In genomic region chr12:1058423-1058822, GRCh38 we compare ENCODE assay signal across 35 cellular contexts.
"Had no signal": no experiment of that assay in that cellular context is flagged by ENCODE, and none has a peak within 500 bp of the region (broad histone marks: within the 10 kb centered on the region; RNA-seq: fewer than 3 reads in every experiment).

No MANE protein-coding gene starts in this region.

- ATAC-seq: activated CD4-positive, alpha-beta T cell treated with anti-CD3 and anti-CD28 coated beads for 36 hours; activated CD8-positive, alpha-beta memory T cell treated with anti-CD3 and anti-CD28 coated beads, Interleukin-2, amount 10 ng/mL, durations not matched to agents 7 days and 5 days; activated CD8-positive, alpha-beta T cell treated with anti-CD3 and anti-CD28 coated beads, Interleukin-2, amount 10 ng/mL, durations not matched to agents 7 days and 5 days; activated naive CD8-positive, alpha-beta T cell treated with anti-CD3 and anti-CD28 coated beads, Interleukin-2, amount 50 U/mL, for 24 hours; gastroesophageal sphincter; T-helper 17 cell had no signal

- H3K27me3 ChIP-seq: ascending aorta, brain microvascular endothelial cell, colonic mucosa, esophagus squamous epithelium, gastroesophageal sphincter, heart right ventricle had no signal

- H3K4me1 ChIP-seq: colonic mucosa had no signal

- H3K36me3 ChIP-seq: ascending aorta, brain microvascular endothelial cell, colonic mucosa, gastroesophageal sphincter, WERI-Rb-1 had no signal

- H3K4me1 Mint-ChIP-seq: activated CD4-positive, alpha-beta T cell treated with anti-CD3 and anti-CD28 coated beads for 36 hours; activated CD4-positive, alpha-beta T cell treated with anti-CD3 and anti-CD28 coated beads, Interleukin-2, amount 10 ng/mL, durations not matched to agents 24 days and 14 days; activated CD8-positive, alpha-beta memory T cell treated with anti-CD3 and anti-CD28 coated beads, Interleukin-2, amount 10 ng/mL, durations not matched to agents 7 days and 5 days; activated naive CD8-positive, alpha-beta T cell treated with anti-CD3 and anti-CD28 coated beads, Interleukin-2, amount 50 U/mL, for 24 hours had no signal

- H3K9me3 ChIP-seq: colonic mucosa had no signal

- H3K4me3 Mint-ChIP-seq: activated CD4-positive, alpha-beta memory T cell treated with anti-CD3 and anti-CD28 coated beads for 36 hours; activated CD4-positive, alpha-beta T cell treated with anti-CD3 and anti-CD28 coated beads for 36 hours; activated CD4-positive, alpha-beta T cell treated with anti-CD3 and anti-CD28 coated beads, Interleukin-2, amount 10 ng/mL, durations not matched to agents 24 days and 14 days; activated CD8-positive, alpha-beta memory T cell treated with anti-CD3 and anti-CD28 coated beads, Interleukin-2, amount 10 ng/mL, durations not matched to agents 7 days and 5 days; activated CD8-positive, alpha-beta T cell treated with anti-CD3 and anti-CD28 coated beads, Interleukin-2, amount 10 ng/mL, durations not matched to agents 7 days and 5 days; activated naive CD4-positive, alpha-beta T cell treated with anti-CD3 and anti-CD28 coated beads for 36 hours; activated naive CD4-positive, alpha-beta T cell treated with anti-CD3 and anti-CD28 coated beads, Interleukin-2, amount 50 U/mL, for 24 hours; activated naive CD8-positive, alpha-beta T cell treated with anti-CD3 and anti-CD28 coated beads for 36 hours; activated naive CD8-positive, alpha-beta T cell treated with anti-CD3 and anti-CD28 coated beads, Interleukin-2, amount 50 U/mL, for 24 hours; activated T-helper 1 cell treated with anti-CD3 and anti-CD28 coated beads, Interleukin-12 subunit alpha, Interleukin-12 subunit beta, Interleukin-2, Interleukin-4 antibody, amounts not matched to agents 30 ng/mL and 10 ng/mL and 1 ng/mL, durations not matched to agents 14 hours and 24 hours and 36 hours; T-helper 17 cell; T-helper 2 cell treated with Interferon-gamma antibody and Interleukin-4, amounts not matched to agents 5 μg/mL and 100 μg/mL, for 36 hours had no signal

- H3K27ac ChIP-seq: ascending aorta, brain microvascular endothelial cell, colonic mucosa, epithelial cell of prostate, esophagus squamous epithelium, gastroesophageal sphincter, heart right ventricle, WERI-Rb-1 had no signal

- H3K27me3 Mint-ChIP-seq: activated CD4-positive, alpha-beta memory T cell treated with anti-CD3 and anti-CD28 coated beads for 36 hours; activated CD4-positive, alpha-beta T cell treated with anti-CD3 and anti-CD28 coated beads for 36 hours; activated CD4-positive, alpha-beta T cell treated with anti-CD3 and anti-CD28 coated beads, Interleukin-2, amount 10 ng/mL, durations not matched to agents 24 days and 14 days; activated CD8-positive, alpha-beta memory T cell treated with anti-CD3 and anti-CD28 coated beads, Interleukin-2, amount 10 ng/mL, durations not matched to agents 7 days and 5 days; activated naive CD4-positive, alpha-beta T cell treated with anti-CD3 and anti-CD28 coated beads, Interleukin-2, amount 50 U/mL, for 24 hours; activated naive CD8-positive, alpha-beta T cell treated with anti-CD3 and anti-CD28 coated beads for 36 hours; activated naive CD8-positive, alpha-beta T cell treated with anti-CD3 and anti-CD28 coated beads, Interleukin-2, amount 50 U/mL, for 24 hours; T-helper 17 cell had no signal

- H3K27ac Mint-ChIP-seq: activated CD4-positive, alpha-beta memory T cell treated with anti-CD3 and anti-CD28 coated beads for 36 hours; activated CD4-positive, alpha-beta T cell treated with anti-CD3 and anti-CD28 coated beads for 36 hours; activated CD4-positive, alpha-beta T cell treated with anti-CD3 and anti-CD28 coated beads, Interleukin-2, amount 10 ng/mL, durations not matched to agents 24 days and 14 days; activated CD8-positive, alpha-beta memory T cell treated with anti-CD3 and anti-CD28 coated beads, Interleukin-2, amount 10 ng/mL, durations not matched to agents 7 days and 5 days; activated CD8-positive, alpha-beta T cell treated with anti-CD3 and anti-CD28 coated beads, Interleukin-2, amount 10 ng/mL, durations not matched to agents 7 days and 5 days; activated naive CD4-positive, alpha-beta T cell treated with anti-CD3 and anti-CD28 coated beads for 36 hours; activated naive CD4-positive, alpha-beta T cell treated with anti-CD3 and anti-CD28 coated beads, Interleukin-2, amount 50 U/mL, for 24 hours; activated naive CD8-positive, alpha-beta T cell treated with anti-CD3 and anti-CD28 coated beads for 36 hours; activated naive CD8-positive, alpha-beta T cell treated with anti-CD3 and anti-CD28 coated beads, Interleukin-2, amount 50 U/mL, for 24 hours; activated T-helper 1 cell treated with anti-CD3 and anti-CD28 coated beads, Interleukin-12 subunit alpha, Interleukin-12 subunit beta, Interleukin-2, Interleukin-4 antibody, amounts not matched to agents 30 ng/mL and 10 ng/mL and 1 ng/mL, durations not matched to agents 14 hours and 24 hours and 36 hours; activated T-helper 2 cell treated with anti-CD3 and anti-CD28 coated beads, Interferon-gamma antibody, Interleukin-2, Interleukin-4, amounts not matched to agents 10 μg/mL and 5 μg/mL and 100 μg/mL, durations not matched to agents 14 hours and 24 hours and 36 hours; T-helper 17 cell; T-helper 2 cell treated with Interferon-gamma antibody and Interleukin-4, amounts not matched to agents 5 μg/mL and 100 μg/mL, for 36 hours had no signal

- FAIRE-seq: endometrium, endothelial cell of umbilical vein had no signal

- H3K4me3 ChIP-seq: ascending aorta, colonic mucosa, esophagus squamous epithelium, gastroesophageal sphincter, heart right ventricle had no signal

- DNase-seq: activated CD4-positive, alpha-beta memory T cell treated with anti-CD3 and anti-CD28 coated beads for 36 hours; activated CD4-positive, alpha-beta T cell treated with anti-CD3 and anti-CD28 coated beads for 36 hours; activated CD4-positive, alpha-beta T cell treated with anti-CD3 and anti-CD28 coated beads, Interleukin-2, amount 10 ng/mL, durations not matched to agents 24 days and 14 days; activated CD4-positive, CD25-positive, alpha-beta regulatory T cell; activated CD4-positive, CD25-positive, alpha-beta regulatory T cell treated with anti-CD3 and anti-CD28 coated beads, Interleukin-2, amount 50 U/mL, for 72 hours; activated CD8-positive, alpha-beta memory T cell treated with anti-CD3 and anti-CD28 coated beads, Interleukin-2, amount 10 ng/mL, durations not matched to agents 7 days and 5 days; activated CD8-positive, alpha-beta memory T cell treated with anti-CD3 and anti-CD28 coated beads, Interleukin-2, amount 50 U/mL, for 4 hours; activated CD8-positive, alpha-beta T cell treated with anti-CD3 and anti-CD28 coated beads, Interleukin-2, amount 10 ng/mL, durations not matched to agents 7 days and 5 days; activated effector memory CD4-positive, alpha-beta T cell treated with anti-CD3 and anti-CD28 coated beads, Interleukin-2, amount 50 U/mL, for 16 hours; activated naive CD4-positive, alpha-beta T cell treated with anti-CD3 and anti-CD28 coated beads for 36 hours; activated naive CD8-positive, alpha-beta T cell treated with anti-CD3 and anti-CD28 coated beads for 36 hours; activated naive CD8-positive, alpha-beta T cell treated with anti-CD3 and anti-CD28 coated beads, Interleukin-2, amount 50 U/mL, for 24 hours; activated T-cell treated with anti-CD3 and anti-CD28 coated beads, Interleukin-2, amount 50 U/mL, for 1 hour; activated T-cell treated with anti-CD3 and anti-CD28 coated beads, Interleukin-2, amount 50 U/mL, for 48 hours; brain microvascular endothelial cell; caudate nucleus; cerebellar nuclear complex; colonic mucosa; effector CD8-positive, alpha-beta T cell; esophagus squamous epithelium; foreskin melanocyte; heart right ventricle; hippocampal formation; T-helper 17 cell; T1000; WERI-Rb-1 had no signal
